Comparison of ENCODE assay signal across 2 cellular contexts in genomic region chr9:131889437-131890244, GRCh38.
TF ChIP-seq lines count a peak whose summit lies in the region.

No MANE protein-coding gene starts in this region.

TF ChIP-seq in SK-N-SH treated with all-trans-retinoic acid at 6 μM for 48 hours, 23 proteins besides CTCF, POLR2A, EP300 and RAD21 (continued from another document):
- TF ChIP-seq TSHZ2 (CRISPR knock-in tag; IDR thresholded peaks at IDR 0.05) (peak; percentile 57; the same call in 1 of the 2 replicates), ISL1 (CRISPR knock-in tag; IDR thresholded peaks at IDR 0.05) (peak; percentile 32; the same call in 1 of the 2 replicates), RARB (CRISPR knock-in tag; IDR thresholded peaks at IDR 0.05) (no peak)

TF ChIP-seq in liver, 16 proteins besides CTCF, POLR2A, EP300 and RAD21 (continued from another document):
- no peak for TF ChIP-seq ZBTB33 (IDR thresholded peaks at IDR 0.05)
TF ChIP-seq in liver: peak in this region for 2.
